In the genomic region with DNA sequence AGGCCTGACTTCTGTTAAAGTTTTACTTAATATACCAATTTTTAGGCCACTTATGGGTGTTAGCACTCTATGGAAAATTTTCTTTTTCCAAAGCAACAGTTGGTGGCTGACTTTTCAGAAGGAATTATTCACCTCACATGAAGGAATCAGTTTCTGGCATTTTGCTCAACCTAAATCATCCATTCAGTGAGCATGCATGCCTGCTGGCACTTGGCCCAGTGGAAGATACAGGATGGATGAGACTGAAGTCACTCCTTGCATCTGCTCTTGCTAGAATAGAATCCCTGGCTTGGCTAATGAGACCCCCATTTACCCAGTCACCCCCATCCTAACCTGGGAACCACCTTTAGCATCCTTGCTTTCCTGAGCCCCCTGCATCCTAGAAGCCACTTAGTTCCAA, we compare ENCODE assay signal across 24 cellular contexts.
"Had no signal": no experiment of that assay in that cellular context is flagged by ENCODE, and none has a peak within 500 bp of the region (broad histone marks: within the 10 kb centered on the region; RNA-seq: fewer than 3 reads in every experiment).

No MANE protein-coding gene starts in this region.

- H3K27ac ChIP-seq: esophagus squamous epithelium, hepatocyte, left ventricle myocardium inferior, lower lobe of right lung, tibial artery, upper lobe of left lung, vagina had no signal

- H3K79me2 ChIP-seq: hepatocyte had no signal

- H3K4me1 Mint-ChIP-seq: memory B cell, natural killer cell, neural crest cell had no signal

- H3K27ac Mint-ChIP-seq: dendritic cell treated with granulocyte-macrophage colony-stimulating factor and Interleukin-4, amounts not matched to agents 40 ng/mL and 50 ng/mL, for 4 days; effector memory CD8-positive, alpha-beta T cell; memory B cell; mesothelial cell of epicardium; natural killer cell; stimulated activated effector memory CD8-positive, alpha-beta T cell treated with anti-CD3 and anti-CD28 coated beads, Interleukin-12 subunit alpha, Interleukin-12 subunit beta, amount 100 ng/mL, for 72 hours; stimulated activated naive CD8-positive, alpha-beta T cell treated with anti-CD3 and anti-CD28 coated beads, Interleukin-15, Interleukin-2, amounts not matched to agents 100 ng/mL and 50 ng/mL, for 24 hours had no signal

- H3K9me3 Mint-ChIP-seq: dendritic cell treated with granulocyte-macrophage colony-stimulating factor and Interleukin-4, amounts not matched to agents 40 ng/mL and 50 ng/mL, for 4 days; effector memory CD8-positive, alpha-beta T cell; memory B cell; mesothelial cell of epicardium; natural killer cell; neural crest cell; stimulated activated effector memory CD8-positive, alpha-beta T cell treated with anti-CD3 and anti-CD28 coated beads, Interleukin-12 subunit alpha, Interleukin-12 subunit beta, amount 100 ng/mL, for 72 hours; stimulated activated naive CD8-positive, alpha-beta T cell treated with anti-CD3 and anti-CD28 coated beads, Interleukin-15, Interleukin-2, amounts not matched to agents 100 ng/mL and 50 ng/mL, for 24 hours had no signal

- H3K9me3 ChIP-seq: esophagus squamous epithelium, left ventricle myocardium inferior, lower lobe of right lung, tibial artery, upper lobe of left lung, vagina had no signal

- H3K36me3 ChIP-seq: esophagus squamous epithelium, left ventricle myocardium inferior, lower lobe of right lung, tibial artery, upper lobe of left lung, vagina had no signal

- H3K4me3 ChIP-seq: esophagus squamous epithelium, hepatocyte, left ventricle myocardium inferior, lower lobe of right lung, smooth muscle cell, tibial artery, upper lobe of left lung, vagina had no signal

- H3K27me3 ChIP-seq: esophagus squamous epithelium, hepatocyte, tibial artery, upper lobe of left lung, vagina had no signal

- H2AFZ ChIP-seq: hepatocyte had no signal

- H3K4me3 Mint-ChIP-seq: dendritic cell treated with granulocyte-macrophage colony-stimulating factor and Interleukin-4, amounts not matched to agents 40 ng/mL and 50 ng/mL, for 4 days; effector memory CD8-positive, alpha-beta T cell; memory B cell; mesothelial cell of epicardium; natural killer cell; neural crest cell; stimulated activated effector memory CD8-positive, alpha-beta T cell treated with anti-CD3 and anti-CD28 coated beads, Interleukin-12 subunit alpha, Interleukin-12 subunit beta, amount 100 ng/mL, for 72 hours; stimulated activated naive CD8-positive, alpha-beta T cell treated with anti-CD3 and anti-CD28 coated beads, Interleukin-15, Interleukin-2, amounts not matched to agents 100 ng/mL and 50 ng/mL, for 24 hours had no signal

- H3K4me2 ChIP-seq: hepatocyte, smooth muscle cell had no signal

- H3K27me3 Mint-ChIP-seq: dendritic cell treated with granulocyte-macrophage colony-stimulating factor and Interleukin-4, amounts not matched to agents 40 ng/mL and 50 ng/mL, for 4 days had no signal

- H3K36me3 Mint-ChIP-seq: memory B cell; mesothelial cell of epicardium; natural killer cell; stimulated activated effector memory CD8-positive, alpha-beta T cell treated with anti-CD3 and anti-CD28 coated beads, Interleukin-12 subunit alpha, Interleukin-12 subunit beta, amount 100 ng/mL, for 72 hours had no signal

- H3K4me1 ChIP-seq: lower lobe of right lung, upper lobe of left lung had no signal

- DNase-seq: effector memory CD8-positive, alpha-beta T cell; esophagus squamous epithelium; foreskin melanocyte; head of caudate nucleus; kidney; left cardiac atrium; left ventricle myocardium inferior; lower lobe of right lung; natural killer cell; posterior cingulate gyrus; right cardiac atrium; stimulated activated CD4-positive, alpha-beta T cell treated with anti-CD3 and anti-CD28 coated beads, Interleukin-2, amount 100 ng/mL, for 48 hours; stimulated activated CD8-positive, alpha-beta memory T cell treated with anti-CD3 and anti-CD28 coated beads, Interleukin-4, amount 100 ng/mL, for 48 hours; tibial artery; upper lobe of left lung had no signal
